8 cellular contexts compared by ENCODE assay signal in genomic region chr3:87167634-87168456, GRCh38. TPM values are rescaled to one million over a fixed set of nuclear protein-coding genes. Genes with fewer than 3 reads are reported as not detected.
DNase-seq lines count a peak whose midpoint lies in the region; ATAC-seq and TF ChIP-seq lines count a peak whose summit lies in the region.

No MANE protein-coding gene starts in this region.

- no peaks in the 10 kb centered on the region for H3F3A ChIP-seq in GM23338 (replicated peaks; ENCODE audit: low read depth)

- no peaks in the 10 kb centered on the region for H3K4me1 ChIP-seq in GM23338 (ENCODE audit: insufficient read depth)
- no peaks in the 10 kb centered on the region for H3K4me1 ChIP-seq in mucosa of descending colon (ENCODE audit: low read depth)

- ATAC-seq in GM23338 (peak; percentile 26; the same call in 2 of the 3 replicates), mucosa of descending colon (peak; percentile 61), GM21447 (IDR thresholded peaks at IDR 0.05; ENCODE audit: unreplicated experiment) (no peak)

- peaks cover 4% of the 10 kb centered on the region; the same call in 2 of the 3 replicates for H3K4me1 Mint-ChIP-seq in GM23338

- H3K27ac ChIP-seq in GM23338 (ENCODE audit: low read depth) (no peak overlapping the region), SK-N-MC (no peak overlapping the region), dorsolateral prefrontal cortex (peak overlapping the region in 5 of 59 donors; percentile 19 to 61 (median 26))

- H3K4me2 ChIP-seq in GM23338 = no peak overlapping the region

- no peaks in the 10 kb centered on the region for H3K79me2 ChIP-seq in GM23338 (replicated peaks; ENCODE audit: insufficient read depth)

- intact Hi-C loops in dorsolateral prefrontal cortex (cut with DNase I) (loop anchor here (5.0 to 10.0 kb wide), 4 partner anchors 59 to 396 kb away; partner anchors contain the start of gene CHMP2B (in 1 of the 2)), mucosa of descending colon (cut with DNase I, micrococcal nuclease) (loop anchor here in 1 of 2 donors (10.0 kb wide), 1 partner anchor 393 kb away; no protein-coding TSS in a partner anchor)

- peak overlapping the region; percentile 53; the same call in 1 of the 2 replicates for H2AFZ ChIP-seq in GM23338

- peak overlapping the region; percentile 36; the same call in 1 of the 2 replicates for H3K27ac Mint-ChIP-seq in GM23338

- no peaks in the 10 kb centered on the region for H3K9me2 ChIP-seq in GM23338 (ENCODE audit: insufficient read depth)

- H3K9me3 ChIP-seq in SK-N-MC (ENCODE audit: low read depth, low read length) = no peaks in the 10 kb centered on the region
- no peaks in the 10 kb centered on the region for H3K9me3 ChIP-seq in mucosa of descending colon

- H3K27me3 Mint-ChIP-seq in GM23338 (ENCODE audit: insufficient read depth, low read depth, poor library complexity) = no peaks in the 10 kb centered on the region

- no peaks in the 10 kb centered on the region for H3K36me3 Mint-ChIP-seq in GM23338 (ENCODE audit: low read depth)

- no peaks in the 10 kb centered on the region for H4K20me1 ChIP-seq in GM23338 (replicated peaks; ENCODE audit: insufficient read depth)

- peak; percentile 56 for DNase-seq in A172 (ENCODE audit: low spot score)
- peak; percentile 75 for DNase-seq in ELR (ENCODE audit: low read depth)
- peak; percentile 71 for DNase-seq in GM23338 (ENCODE audit: low spot score)
- peak; percentile 74 to 77 for DNase-seq in Kasumi-1 (lab: John Stamatoyannopoulos, UW)
- peak; percentile 57 for DNase-seq in SK-N-MC (ENCODE audit: low read depth, low spot score)
- DNase-seq in dorsolateral prefrontal cortex = peak in 2 of 10 donors; percentile 7 to 34
- DNase-seq in mucosa of descending colon = peak in 1 of 3 donors; percentile 57

- no peak overlapping the region for H3K4me3 Mint-ChIP-seq in GM23338

- H3K36me3 ChIP-seq in GM23338 (ENCODE audit: insufficient read depth) (no peaks in the 10 kb centered on the region), SK-N-MC (ENCODE audit: insufficient read depth, low read length) (no peaks in the 10 kb centered on the region), mucosa of descending colon (ENCODE audit: low read depth) (no peaks in the 10 kb centered on the region)

- H3K27me3 ChIP-seq in GM23338 (ENCODE audit: insufficient read depth) = no peaks in the 10 kb centered on the region
- no peaks in the 10 kb centered on the region for H3K27me3 ChIP-seq in dorsolateral prefrontal cortex

- peak; percentile 65 to 67 for TF ChIP-seq CTCF in GM23338 (conservative IDR thresholded peaks at IDR 0.05; ENCODE audit: low read depth in 2 of 2)
- TF ChIP-seq CTCF in dorsolateral prefrontal cortex (IDR thresholded peaks at IDR 0.05 in 54 of 56, conservative IDR thresholded peaks at IDR 0.05 in 2 of 56; ENCODE audit: low read depth in 1 of 56, partially characterized antibody in 56 of 56) = peak; percentile 57 to 92 (median 80)
- TF ChIP-seq CTCF in mucosa of descending colon (IDR thresholded peaks at IDR 0.05) = peak; percentile 55

- no peak overlapping the region for H3K4me3 ChIP-seq in GM23338
- peak overlapping the region; percentile 61 for H3K4me3 ChIP-seq in SK-N-MC
- peak overlapping the region; percentile 20 to 72 (median 54) for H3K4me3 ChIP-seq in dorsolateral prefrontal cortex
- H3K4me3 ChIP-seq in mucosa of descending colon = no peak overlapping the region

- H3K9ac ChIP-seq in SK-N-MC (ENCODE audit: insufficient read length) = peak overlapping the region; percentile 13

- no peaks in the 10 kb centered on the region for H3K9me3 Mint-ChIP-seq in GM23338

TF ChIP-seq in GM23338, 12 proteins besides CTCF, POLR2A, EP300 and RAD21 (continues in another document):
- TF ChIP-seq, protein P1, sequence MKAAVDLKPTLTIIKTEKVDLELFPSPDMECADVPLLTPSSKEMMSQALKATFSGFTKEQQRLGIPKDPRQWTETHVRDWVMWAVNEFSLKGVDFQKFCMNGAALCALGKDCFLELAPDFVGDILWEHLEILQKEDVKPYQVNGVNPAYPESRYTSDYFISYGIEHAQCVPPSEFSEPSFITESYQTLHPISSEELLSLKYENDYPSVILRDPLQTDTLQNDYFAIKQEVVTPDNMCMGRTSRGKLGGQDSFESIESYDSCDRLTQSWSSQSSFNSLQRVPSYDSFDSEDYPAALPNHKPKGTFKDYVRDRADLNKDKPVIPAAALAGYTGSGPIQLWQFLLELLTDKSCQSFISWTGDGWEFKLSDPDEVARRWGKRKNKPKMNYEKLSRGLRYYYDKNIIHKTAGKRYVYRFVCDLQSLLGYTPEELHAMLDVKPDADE (IDR thresholded peaks at IDR 0.05) = no peak
- TF ChIP-seq POLR2AphosphoS5 (IDR thresholded peaks at IDR 0.05; ENCODE audit: low read depth) = no peak
- TF ChIP-seq CREB1 (CRISPR knock-in tag; IDR thresholded peaks at IDR 0.05; ENCODE audit: low read depth) = no peak
- TF ChIP-seq, protein P2, sequence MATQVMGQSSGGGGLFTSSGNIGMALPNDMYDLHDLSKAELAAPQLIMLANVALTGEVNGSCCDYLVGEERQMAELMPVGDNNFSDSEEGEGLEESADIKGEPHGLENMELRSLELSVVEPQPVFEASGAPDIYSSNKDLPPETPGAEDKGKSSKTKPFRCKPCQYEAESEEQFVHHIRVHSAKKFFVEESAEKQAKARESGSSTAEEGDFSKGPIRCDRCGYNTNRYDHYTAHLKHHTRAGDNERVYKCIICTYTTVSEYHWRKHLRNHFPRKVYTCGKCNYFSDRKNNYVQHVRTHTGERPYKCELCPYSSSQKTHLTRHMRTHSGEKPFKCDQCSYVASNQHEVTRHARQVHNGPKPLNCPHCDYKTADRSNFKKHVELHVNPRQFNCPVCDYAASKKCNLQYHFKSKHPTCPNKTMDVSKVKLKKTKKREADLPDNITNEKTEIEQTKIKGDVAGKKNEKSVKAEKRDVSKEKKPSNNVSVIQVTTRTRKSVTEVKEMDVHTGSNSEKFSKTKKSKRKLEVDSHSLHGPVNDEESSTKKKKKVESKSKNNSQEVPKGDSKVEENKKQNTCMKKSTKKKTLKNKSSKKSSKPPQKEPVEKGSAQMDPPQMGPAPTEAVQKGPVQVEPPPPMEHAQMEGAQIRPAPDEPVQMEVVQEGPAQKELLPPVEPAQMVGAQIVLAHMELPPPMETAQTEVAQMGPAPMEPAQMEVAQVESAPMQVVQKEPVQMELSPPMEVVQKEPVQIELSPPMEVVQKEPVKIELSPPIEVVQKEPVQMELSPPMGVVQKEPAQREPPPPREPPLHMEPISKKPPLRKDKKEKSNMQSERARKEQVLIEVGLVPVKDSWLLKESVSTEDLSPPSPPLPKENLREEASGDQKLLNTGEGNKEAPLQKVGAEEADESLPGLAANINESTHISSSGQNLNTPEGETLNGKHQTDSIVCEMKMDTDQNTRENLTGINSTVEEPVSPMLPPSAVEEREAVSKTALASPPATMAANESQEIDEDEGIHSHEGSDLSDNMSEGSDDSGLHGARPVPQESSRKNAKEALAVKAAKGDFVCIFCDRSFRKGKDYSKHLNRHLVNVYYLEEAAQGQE (IDR thresholded peaks at IDR 0.05; ENCODE audit: unreplicated experiment) = no peak
- no peak for TF ChIP-seq NANOG (IDR thresholded peaks at IDR 0.05; ENCODE audit: borderline replicate concordance)
- no peak for TF ChIP-seq EZH2 (IDR thresholded peaks at IDR 0.05; ENCODE audit: low read depth, unreplicated experiment)
- TF ChIP-seq ZNF331 (CRISPR knock-in tag; IDR thresholded peaks at IDR 0.05; ENCODE audit: low read depth) = no peak

RNA-seq across cellular contexts. Expression of gene CHMP2B, which starts 59.3 kb away (rescaled TPM):
- total RNA-seq in A172 (2014; rRNA removed; shearing (Covaris generic)) = 55.8 and 65.6 TPM in 2 replicates
- total RNA-seq in GM23338 (2014; rRNA removed; shearing (Covaris generic)) = 45.1 and 53.7 TPM in 2 replicates
- polyA plus RNA-seq in GM23338 (2016; fragmentation: Nextera tagmentation; extraction: Ambion mirVana) = 112 and 130 TPM in 2 replicates
- total RNA-seq in dorsolateral prefrontal cortex = 10 to 100 TPM; 23.8 to 49.2 (median 34.7) TPM
- total RNA-seq in mucosa of descending colon = 10 to 100 TPM; 63.8 to 90.1 (median 83.3) TPM

Comparison
In these comparisons a context has a peak if more than half of its experiments do, and no peak if none do; other contexts are left out.
1. H3K4me3 ChIP-seq: peak in SK-N-MC (single experiment) and dorsolateral prefrontal cortex (59 of 59); none in GM23338 (single experiment) and mucosa of descending colon (single experiment).
2. Peak in every context shown above with its lines, with median percentiles within 50 percentile points of each other: CTCF ChIP-seq.